19 cellular contexts compared by ENCODE assay signal in genomic region chr20:56222945-56223344, GRCh38. TPM values are rescaled to one million over a fixed set of nuclear protein-coding genes. Genes with fewer than 3 reads are reported as not detected.
DNase-seq lines count a peak whose midpoint lies in the region; ATAC-seq, FAIRE-seq and TF ChIP-seq lines count a peak whose summit lies in the region.
"Had no signal": no experiment of that assay in that cellular context is flagged by ENCODE, and none has a peak within 500 bp of the region (broad histone marks: within the 10 kb centered on the region; RNA-seq: fewer than 3 reads in every experiment).

No MANE protein-coding gene starts in this region.

- H3K36me3 Mint-ChIP-seq in stimulated activated naive B cell treated with anti-CD40 and anti-IgM and Interleukin-4, amounts not matched to agents 10 μg/mL and 1 μg/mL and 100 μg/mL, for 72 hours = peaks cover 0 to 3% of the 10 kb centered on the region in 2 donors
- H3K36me3 Mint-ChIP-seq in endothelial cell (ENCODE audit: low read depth, unreplicated experiment) = peaks cover 8% of the 10 kb centered on the region

- H3K4me3 ChIP-seq in breast epithelium (no peak overlapping the region), hepatocyte (no peak overlapping the region), aorta (ENCODE audit: low read length in 2 of 2) (no peak overlapping the region)
- H3K4me3 ChIP-seq: HAP-1, PC-9, SJSA1 had no signal

- H3K4me1 ChIP-seq in breast epithelium = peaks cover 0 to 4% of the 10 kb centered on the region in 2 donors
- H3K4me1 ChIP-seq in hepatocyte (ENCODE audit: insufficient read depth) = no peaks in the 10 kb centered on the region
- no peaks in the 10 kb centered on the region for H3K4me1 ChIP-seq in aorta (ENCODE audit: control insufficient read depth in 1 of 2, insufficient read depth in 2 of 2, low read length in 2 of 2)
- H3K4me1 ChIP-seq: HAP-1, SJSA1 had no signal

- no peaks in the 10 kb centered on the region for H3K9me2 ChIP-seq in hepatocyte (replicated peaks; ENCODE audit: insufficient read depth)

- peaks cover under 1 to 2% of the 10 kb centered on the region in 2 donors for H3K27me3 Mint-ChIP-seq in stimulated activated naive B cell treated with anti-CD40 and anti-IgM and Interleukin-4, amounts not matched to agents 10 μg/mL and 1 μg/mL and 100 μg/mL, for 72 hours
- peaks cover 8% of the 10 kb centered on the region for H3K27me3 Mint-ChIP-seq in endothelial cell (ENCODE audit: unreplicated experiment)

- no peaks in the 10 kb centered on the region for H4K20me1 ChIP-seq in hepatocyte (ENCODE audit: insufficient read depth, poor library complexity, severe bottlenecking)

- H3K27ac ChIP-seq in breast epithelium (peak overlapping the region; percentile 61 to 71), hepatocyte (peak overlapping the region; percentile 75), aorta (ENCODE audit: low read depth in 1 of 2, low read length in 2 of 2) (no peak overlapping the region)
- H3K27ac ChIP-seq: PC-9, SJSA1 had no signal

- peaks cover 9 to 10% of the 10 kb centered on the region in 2 donors for H3K9me3 Mint-ChIP-seq in stimulated activated naive B cell treated with anti-CD40 and anti-IgM and Interleukin-4, amounts not matched to agents 10 μg/mL and 1 μg/mL and 100 μg/mL, for 72 hours
- peaks cover 53% of the 10 kb centered on the region for H3K9me3 Mint-ChIP-seq in endothelial cell (ENCODE audit: unreplicated experiment)

- H3K4me1 Mint-ChIP-seq in stimulated activated naive B cell treated with anti-CD40 and anti-IgM and Interleukin-4, amounts not matched to agents 10 μg/mL and 1 μg/mL and 100 μg/mL, for 72 hours = no peaks in the 10 kb centered on the region
- H3K4me1 Mint-ChIP-seq in endothelial cell (ENCODE audit: unreplicated experiment) = no peaks in the 10 kb centered on the region

- peaks cover 0 to 12% of the 10 kb centered on the region in 2 donors for H3K9me3 ChIP-seq in breast epithelium
- no peaks in the 10 kb centered on the region for H3K9me3 ChIP-seq in hepatocyte (ENCODE audit: low read depth)
- peaks cover 3% of the 10 kb centered on the region for H3K9me3 ChIP-seq in aorta (ENCODE audit: control insufficient read depth, low read length)
- H3K9me3 ChIP-seq: HAP-1, SJSA1 had no signal

- intact Hi-C loops in breast epithelium (cut with DNase I; ENCODE audit: low total_unique reads) (no loop called here), aorta (cut with DNase I) (no loop called here)

- peak; percentile 62 for FAIRE-seq in urothelium cell line (lab: Jason Lieb, UNC)
- FAIRE-seq: G401.6, HepG2 had no signal

- no peak overlapping the region for H3K4me3 Mint-ChIP-seq in stimulated activated naive B cell treated with anti-CD40 and anti-IgM and Interleukin-4, amounts not matched to agents 10 μg/mL and 1 μg/mL and 100 μg/mL, for 72 hours
- H3K4me3 Mint-ChIP-seq in endothelial cell (ENCODE audit: unreplicated experiment) = no peak overlapping the region

- peak; percentile 51 for DNase-seq in M059J (ENCODE audit: low read depth)
- DNase-seq in breast epithelium (ENCODE audit: low spot score in 2 of 2) = peak in 1 of 2 donors; percentile 37
- no peak for DNase-seq in hepatocyte (ENCODE audit: low spot score)
- DNase-seq in urothelium cell line (ENCODE audit: low spot score) = no peak
- DNase-seq in stimulated activated naive B cell treated with anti-CD40 and anti-IgM and Interleukin-4, amounts not matched to agents 10 μg/mL and 1 μg/mL and 100 μg/mL, for 72 hours = no peak
- no peak for DNase-seq in aorta
- no peak for DNase-seq in endothelial cell (ENCODE audit: low spot score)
- DNase-seq: C1 segment of cervical spinal cord, DMS79 treated with DMSO at 0.1 percent for 48 hours, KBM-7, NCI-H1417 treated with DMSO at 0.1 percent for 48 hours, NCI-H1930, NCI-H226, NCI-H524 had no signal

- no peaks in the 10 kb centered on the region for H3K36me3 ChIP-seq in breast epithelium
- no peaks in the 10 kb centered on the region for H3K36me3 ChIP-seq in hepatocyte (replicated peaks; ENCODE audit: insufficient read depth, low read depth)
- H3K36me3 ChIP-seq in aorta (ENCODE audit: control insufficient read depth in 1 of 2, insufficient read depth in 2 of 2, low read length in 1 of 2) = no peaks in the 10 kb centered on the region
- H3K36me3 ChIP-seq: HAP-1, SJSA1 had no signal

- TF ChIP-seq POLR2A in breast epithelium (IDR thresholded peaks at IDR 0.05) = no peak

- no peak overlapping the region for H2AFZ ChIP-seq in hepatocyte
- H2AFZ ChIP-seq: PC-9 had no signal

- 69% methylated on average over 2 of the region's 2 CpGs for WGBS in hepatocyte (ENCODE audit: low lambda C conversion rate, missing lambda C conversion rate)
- WGBS in aorta, 2 donors = 64 to 72% methylated on average over 2 of the region's 2 CpGs

- H3K27me3 ChIP-seq in breast epithelium (no peaks in the 10 kb centered on the region), hepatocyte (no peaks in the 10 kb centered on the region), aorta (ENCODE audit: control insufficient read depth in 1 of 2, insufficient read depth in 2 of 2, low read length in 1 of 2) (no peaks in the 10 kb centered on the region)
- H3K27me3 ChIP-seq: SJSA1 had no signal

- H3K27ac Mint-ChIP-seq in stimulated activated naive B cell treated with anti-CD40 and anti-IgM and Interleukin-4, amounts not matched to agents 10 μg/mL and 1 μg/mL and 100 μg/mL, for 72 hours = no peak overlapping the region
- H3K27ac Mint-ChIP-seq in endothelial cell (ENCODE audit: unreplicated experiment) = no peak overlapping the region

- no peak for ATAC-seq in stimulated activated naive B cell treated with anti-CD40 and anti-IgM and Interleukin-4, amounts not matched to agents 10 μg/mL and 1 μg/mL and 100 μg/mL, for 72 hours (replicated peaks)
- no peak for ATAC-seq in aorta (ENCODE audit: low FRiP score)
- ATAC-seq: HepG2 had no signal

- TF ChIP-seq CTCF in breast epithelium (IDR thresholded peaks at IDR 0.05) (no peak), hepatocyte (IDR thresholded peaks at IDR 0.05; ENCODE audit: poor library complexity) (no peak), endothelial cell (IDR thresholded peaks at IDR 0.05; ENCODE audit: unreplicated experiment) (no peak)

- H3K4me2 ChIP-seq in hepatocyte = no peak overlapping the region
- H3K4me2 ChIP-seq: PC-9 had no signal

- H3K79me2 ChIP-seq in hepatocyte = no peaks in the 10 kb centered on the region

RNA-seq across cellular contexts. Expression of gene MC3R, which starts 25.6 kb away (rescaled TPM):
- total RNA-seq in M059J (2014; rRNA removed; shearing (Covaris generic)) = not detected in 2 replicates
- total RNA-seq in breast epithelium (not detected), hepatocyte (0.44 TPM in 1 of 2 replicates, not detected in the other), aorta (not detected), endothelial cell (ENCODE audit: unreplicated experiment) (not detected)
- polyA plus RNA-seq in hepatocyte (0.75 and 1.9 TPM in 2 replicates), aorta (not detected)
- total RNA-seq: HepG2, PC-9, SJSA1 had no signal
- polyA plus RNA-seq: HepG2 had no signal

Comparison
In these comparisons a context has a peak if more than half of its experiments do, and no peak if none do; other contexts are left out.
1. H3K27ac ChIP-seq: peak in breast epithelium (2 of 2) and hepatocyte (single experiment); none in aorta (0 of 2).